Comparison of ENCODE assay signal across 8 cellular contexts in the genomic region with DNA sequence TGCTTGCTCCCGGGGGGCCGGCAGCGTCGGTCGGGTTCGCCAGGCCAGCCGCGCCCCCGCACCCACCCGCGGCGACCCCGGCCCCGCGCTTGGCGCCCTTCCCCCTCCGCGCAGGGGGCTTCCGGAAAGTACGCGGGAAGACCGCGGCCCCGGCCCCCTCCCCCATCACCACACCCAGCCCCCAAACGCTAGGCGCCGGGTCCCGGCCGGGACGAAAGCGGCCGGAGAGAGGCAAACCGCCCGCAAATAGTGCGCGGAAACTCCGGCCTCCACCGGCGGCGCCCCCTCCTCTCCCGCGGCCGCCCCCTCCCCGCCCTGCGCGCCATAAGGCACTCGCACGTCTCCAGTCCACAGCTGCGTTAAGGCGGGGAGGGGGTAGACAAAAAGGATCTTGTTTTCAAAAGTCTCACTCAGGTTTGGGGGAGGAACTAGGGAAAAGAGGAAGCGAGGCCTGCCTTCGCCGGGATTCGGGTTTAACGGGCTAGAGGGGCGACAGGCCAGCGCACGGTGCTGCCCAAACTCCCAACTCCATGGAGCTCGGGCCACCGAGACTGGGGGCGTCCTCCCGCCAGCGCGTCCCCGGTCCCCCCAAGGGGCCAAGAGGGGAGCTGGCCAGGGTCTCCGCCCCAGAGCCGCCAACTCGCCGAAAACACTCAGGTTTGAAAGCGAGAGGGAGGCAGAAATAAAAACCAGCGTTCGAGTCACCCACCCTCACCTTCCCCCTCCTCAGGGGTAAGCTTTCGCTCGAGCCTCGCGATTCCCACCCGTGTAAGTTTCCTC. TPM values are rescaled to one million over a fixed set of nuclear protein-coding genes. Genes with fewer than 3 reads are reported as not detected.
DNase-seq lines count a peak whose midpoint lies in the region; ATAC-seq and TF ChIP-seq lines count a peak whose summit lies in the region.

No MANE protein-coding gene starts in this region.

- H3K27ac ChIP-seq in GM23248: peak overlapping the region; percentile 91
- peak overlapping the region; percentile 94 to 99 (median 98) for H3K27ac ChIP-seq in Peyer's patch
- peak overlapping the region; percentile 95 to 98 for H3K27ac ChIP-seq in ovary

- peak overlapping the region; percentile 81 for H2AFZ ChIP-seq in GM23248

- H3K36me3 ChIP-seq in GM23248 (ENCODE audit: low read depth) (no peaks in the 10 kb centered on the region), Peyer's patch (no peaks in the 10 kb centered on the region), ovary (no peaks in the 10 kb centered on the region)

- H3K36me3 Mint-ChIP-seq in activated naive CD4-positive, alpha-beta T cell treated with anti-CD3 and anti-CD28 coated beads, Interleukin-2, amount 50 U/mL, for 24 hours: no peaks in the 10 kb centered on the region

- H3K4me3 ChIP-seq in GM23248 (peak overlapping the region; percentile 89), Peyer's patch (peak overlapping the region; percentile 86 to 96 (median 92)), ovary (peak overlapping the region; percentile 89)

- H3K9me2 ChIP-seq in GM23248 (ENCODE audit: insufficient read depth): no peaks in the 10 kb centered on the region

- no peaks in the 10 kb centered on the region for H3K9me3 Mint-ChIP-seq in activated naive CD4-positive, alpha-beta T cell treated with anti-CD3 and anti-CD28 coated beads, Interleukin-2, amount 50 U/mL, for 24 hours

- peaks cover 21% of the 10 kb centered on the region for H3F3A ChIP-seq in GM23248 (ENCODE audit: insufficient read depth)

- H3K4me2 ChIP-seq in GM23248 (ENCODE audit: unreplicated experiment): peak overlapping the region; percentile 92

- in situ Hi-C loops in ACHN (cut with HindIII; ENCODE audit: low pct_ligation_motif_present, low pct_unique_long_range_greater_than_20kb, low sequenced_read_pairs) (no loop called here), GM23248 (cut with MboI) (no loop called here)

- H3K9me3 ChIP-seq in GM23248 (ENCODE audit: low read depth): no peaks in the 10 kb centered on the region
- H3K9me3 ChIP-seq in Peyer's patch: no peaks in the 10 kb centered on the region
- H3K9me3 ChIP-seq in ovary: no peaks in the 10 kb centered on the region

- peak; percentile 8 for ATAC-seq in Right ventricle myocardium superior (ENCODE audit: poor library complexity)
- no peak for ATAC-seq in HG03097 (IDR thresholded peaks at IDR 0.05; ENCODE audit: low FRiP score, unreplicated experiment)
- ATAC-seq in HG03025 (IDR thresholded peaks at IDR 0.05; ENCODE audit: low FRiP score, unreplicated experiment): no peak

- no peaks in the 10 kb centered on the region for H4K20me1 ChIP-seq in GM23248 (ENCODE audit: insufficient read depth)

- TF ChIP-seq POLR2A in Peyer's patch (IDR thresholded peaks at IDR 0.05): peak in 1 of 2 donors; percentile 13
- TF ChIP-seq POLR2A in ovary (IDR thresholded peaks at IDR 0.05): no peak

- WGBS in GM23248 (ENCODE audit: low coverage in 1 of 2, low lambda C conversion rate in 2 of 2, missing lambda C conversion rate in 2 of 2), 2 experiments: 1% methylated on average over 27 to 72 of the region's 77 CpGs
- WGBS in ovary, 3 donors: 1% methylated on average over 45 to 77 of the region's 77 CpGs

- peak overlapping the region; percentile 100 for H3K27ac Mint-ChIP-seq in activated naive CD4-positive, alpha-beta T cell treated with anti-CD3 and anti-CD28 coated beads, Interleukin-2, amount 50 U/mL, for 24 hours

- H3K4me1 ChIP-seq in GM23248 (ENCODE audit: insufficient read depth): peaks cover 26% of the 10 kb centered on the region
- peaks cover 0 to 33% (median 15%) of the 10 kb centered on the region in 4 donors for H3K4me1 ChIP-seq in Peyer's patch
- H3K4me1 ChIP-seq in ovary (ENCODE audit: insufficient read depth): peaks cover 6% of the 10 kb centered on the region

- no peak for TF ChIP-seq EP300 in ovary (IDR thresholded peaks at IDR 0.05)

- peak overlapping the region; percentile 99 for H3K4me3 Mint-ChIP-seq in activated naive CD4-positive, alpha-beta T cell treated with anti-CD3 and anti-CD28 coated beads, Interleukin-2, amount 50 U/mL, for 24 hours

- peaks cover 51% of the 10 kb centered on the region for H3K4me1 Mint-ChIP-seq in activated naive CD4-positive, alpha-beta T cell treated with anti-CD3 and anti-CD28 coated beads, Interleukin-2, amount 50 U/mL, for 24 hours

- H3K9ac ChIP-seq in GM23248: peak overlapping the region; percentile 97

- H3K79me2 ChIP-seq in GM23248 (ENCODE audit: insufficient read depth): peaks cover 85% of the 10 kb centered on the region

- no peaks in the 10 kb centered on the region for H3K27me3 ChIP-seq in GM23248 (replicated peaks; ENCODE audit: insufficient read depth)
- no peaks in the 10 kb centered on the region for H3K27me3 ChIP-seq in Peyer's patch
- H3K27me3 ChIP-seq in ovary: no peaks in the 10 kb centered on the region

- no peaks in the 10 kb centered on the region for H3K27me3 Mint-ChIP-seq in activated naive CD4-positive, alpha-beta T cell treated with anti-CD3 and anti-CD28 coated beads, Interleukin-2, amount 50 U/mL, for 24 hours

- TF ChIP-seq CTCF in Peyer's patch (IDR thresholded peaks at IDR 0.05) (no peak), ovary (IDR thresholded peaks at IDR 0.05) (no peak)

- DNase-seq in ACHN (peak; percentile 25), GM23248 (peak; percentile 66), Peyer's patch (peak; percentile 48 to 72 (median 71)), Right ventricle myocardium superior (peak; percentile 80), ovary (peak; percentile 42 to 76 (median 59))

- intact Hi-C loops in Right ventricle myocardium superior (cut with DNase I): no loop called here
- intact Hi-C loops in ovary (cut with DNase I): loop anchor here in 2 of 4 donors (2.0 to 10.0 kb wide), 2 partner anchors 42 to 264 kb away; no protein-coding TSS in a partner anchor

RNA-seq across cellular contexts. Expression of a gene that starts 1.8 kb away (rescaled TPM):
- 40.1 and 40.3 TPM in 2 replicates for total RNA-seq in GM23248 (2014; rRNA removed; shearing (Covaris generic))
- polyA plus RNA-seq in GM23248 (2016; fragmentation: Nextera tagmentation; extraction: Ambion mirVana) (69.7 and 70.0 TPM in 2 replicates), ovary (100 to 1,000 TPM in 1 of 2 donors, 10 to 100 TPM in 1; 42.8 to 158 TPM)
- total RNA-seq in Peyer's patch (10 to 100 TPM; 38.2 to 90.8 (median 40.1) TPM), Right ventricle myocardium superior (118 TPM), ovary (100 to 1,000 TPM in 1 of 7 donors, 10 to 100 TPM in 6; 29.4 to 119 (median 86.3) TPM)

Comparison
In these comparisons a context has a peak if more than half of its experiments do, and no peak if none do; other contexts are left out.
1. DNase-seq: peak in every context shown above with its lines; median percentile 80 in Right ventricle myocardium superior; 71 in Peyer's patch; 66 in GM23248; 59 in ovary; 25 in ACHN.